In the genomic region with DNA sequence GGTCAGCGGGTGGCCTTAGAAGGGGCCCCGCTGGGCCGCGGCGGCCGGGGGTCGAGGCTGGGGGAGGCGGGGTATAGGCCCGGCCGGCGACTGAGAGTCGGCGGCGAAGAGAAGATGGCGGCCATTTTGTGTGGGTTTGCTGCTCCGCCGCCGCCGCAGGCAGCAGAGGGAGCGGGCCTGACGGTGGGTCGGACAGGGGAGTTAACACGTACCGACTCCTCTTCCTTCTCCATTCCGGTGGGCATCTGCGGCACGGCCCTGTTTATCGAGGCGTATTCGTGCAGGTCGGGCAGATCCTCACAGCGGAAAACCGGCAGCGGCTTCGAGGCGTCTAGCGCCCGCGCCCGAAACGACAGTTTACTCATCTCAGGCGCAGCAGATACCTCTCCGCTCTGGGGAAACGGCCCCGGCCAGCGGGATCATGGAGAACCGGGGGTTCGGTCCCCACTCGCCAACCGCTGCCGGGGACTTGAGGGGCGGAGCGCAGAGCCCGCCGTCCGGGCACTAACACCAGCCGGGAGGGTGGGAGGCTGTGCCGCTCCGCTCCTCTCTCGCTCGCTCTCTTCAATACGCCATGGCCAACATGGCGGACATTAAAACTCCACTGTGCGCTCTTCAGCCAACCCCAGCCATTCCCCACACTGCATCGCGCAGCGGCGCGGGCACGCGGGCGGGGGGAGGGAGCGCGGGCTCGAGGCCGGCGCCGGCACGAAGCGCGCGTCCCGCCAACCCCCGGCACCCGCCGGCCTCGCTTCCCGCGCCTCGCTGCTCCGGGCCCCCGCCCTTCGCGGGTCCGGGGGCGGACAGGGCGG, we compare ENCODE assay signal across 8 cellular contexts. TPM values are rescaled to one million over a fixed set of nuclear protein-coding genes. Genes with fewer than 3 reads are reported as not detected.
DNase-seq lines count a peak whose midpoint lies in the region; ATAC-seq, FAIRE-seq and TF ChIP-seq lines count a peak whose summit lies in the region.

A gene with protein sequence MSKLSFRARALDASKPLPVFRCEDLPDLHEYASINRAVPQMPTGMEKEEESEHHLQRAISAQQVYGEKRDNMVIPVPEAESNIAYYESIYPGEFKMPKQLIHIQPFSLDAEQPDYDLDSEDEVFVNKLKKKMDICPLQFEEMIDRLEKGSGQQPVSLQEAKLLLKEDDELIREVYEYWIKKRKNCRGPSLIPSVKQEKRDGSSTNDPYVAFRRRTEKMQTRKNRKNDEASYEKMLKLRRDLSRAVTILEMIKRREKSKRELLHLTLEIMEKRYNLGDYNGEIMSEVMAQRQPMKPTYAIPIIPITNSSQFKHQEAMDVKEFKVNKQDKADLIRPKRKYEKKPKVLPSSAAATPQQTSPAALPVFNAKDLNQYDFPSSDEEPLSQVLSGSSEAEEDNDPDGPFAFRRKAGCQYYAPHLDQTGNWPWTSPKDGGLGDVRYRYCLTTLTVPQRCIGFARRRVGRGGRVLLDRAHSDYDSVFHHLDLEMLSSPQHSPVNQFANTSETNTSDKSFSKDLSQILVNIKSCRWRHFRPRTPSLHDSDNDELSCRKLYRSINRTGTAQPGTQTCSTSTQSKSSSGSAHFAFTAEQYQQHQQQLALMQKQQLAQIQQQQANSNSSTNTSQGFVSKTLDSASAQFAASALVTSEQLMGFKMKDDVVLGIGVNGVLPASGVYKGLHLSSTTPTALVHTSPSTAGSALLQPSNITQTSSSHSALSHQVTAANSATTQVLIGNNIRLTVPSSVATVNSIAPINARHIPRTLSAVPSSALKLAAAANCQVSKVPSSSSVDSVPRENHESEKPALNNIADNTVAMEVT (minus strand): TSS at position 608 of the 812 bp plus-strand sequence. CDS start 243 bp downstream, at position 365.

- no peak within 1 kb of the TSS for H3K23ac ChIP-seq in H1 (ENCODE audit: insufficient read length)
- peak within 1 kb of the TSS; percentile 48 for H3K23ac ChIP-seq in mesendoderm (ENCODE audit: low read length)

- H2AK5ac ChIP-seq in H1 (ENCODE audit: low read depth, low read length) (peak within 1 kb of the TSS; percentile 94; the same call in 1 of the 2 replicates), mesendoderm (ENCODE audit: low read length) (no peak within 1 kb of the TSS)

- H3K18ac ChIP-seq in H1 (ENCODE audit: extremely low read depth, low read length) (peak within 1 kb of the TSS; percentile 100), mesendoderm (ENCODE audit: low read length) (peak within 1 kb of the TSS; percentile 97)

- H3K79me1 ChIP-seq in H1 (ENCODE audit: low read depth, low read length) (no peaks in the 10 kb centered on the region), mesendoderm (ENCODE audit: low read length) (no peaks in the 10 kb centered on the region)

- H3K14ac ChIP-seq in H1 (ENCODE audit: insufficient read length), result peak within 1 kb of the TSS; percentile 12

- WGBS in H1 (ENCODE audit: extremely low coverage in 1 of 2, insufficient coverage in 1 of 2, insufficient read length in 1 of 2, insufficient replicate concordance in 2 of 2, low coverage in 1 of 2, low lambda C conversion rate in 2 of 2, missing lambda C conversion rate in 1 of 2), 2 experiments, result 1% methylated on average over 42 of the region's 97 CpGs; no CpG with 5 or more reads in 1 of the 2 experiments
- no CpG with 5 or more reads among the region's 97 CpGs for WGBS in mesendoderm (ENCODE audit: extremely low coverage, insufficient coverage, low lambda C conversion rate)

- FAIRE-seq in H1 (lab: Jason Lieb, UNC), result no peak

- POLR2A ChIA-PET in H1 (lab: Charles Lee; ENCODE audit: partially characterized antibody), result interaction anchor here (0.8 to 3.3 kb wide), 26 partner anchors 9 to 166 kb away, joined by 3 to 13 read pairs (median 6); a partner anchor contains a TSS

- no peak for TF ChIP-seq RAD21 in H1 (IDR thresholded peaks at IDR 0.05 in 1 of 2, conservative IDR thresholded peaks at IDR 0.05 in 1 of 2; ENCODE audit: low read depth in 2 of 2, low read length in 2 of 2)

- no peaks in the 10 kb centered on the region for H3K9me3 ChIP-seq in H1 (ENCODE audit: insufficient read depth in 2 of 2, low read depth in 1 of 2, low read length in 1 of 2)

- H2AFZ ChIP-seq in H1 (ENCODE audit: low read length), result no peak within 1 kb of the TSS

- H4K8ac ChIP-seq in H1 (ENCODE audit: extremely low read depth, insufficient read depth, low read length) (peak within 1 kb of the TSS; percentile 100), mesendoderm (ENCODE audit: low read depth, low read length) (peak within 1 kb of the TSS; percentile 100)

- H3K56ac ChIP-seq in H1 (replicated peaks; ENCODE audit: insufficient read length, low read depth, low read length) (peak within 1 kb of the TSS; percentile 99), mesendoderm (ENCODE audit: low read length) (peak within 1 kb of the TSS; percentile 98)

- peak; percentile 53 for ATAC-seq in HG03457 (IDR thresholded peaks at IDR 0.05; ENCODE audit: unreplicated experiment)

- H4K91ac ChIP-seq in H1 (replicated peaks; ENCODE audit: insufficient read length, low read length), result peak within 1 kb of the TSS; percentile 100

- peak within 1 kb of the TSS; percentile 100 for H4K5ac ChIP-seq in H1 (ENCODE audit: insufficient read length, low read depth, low read length)
- H4K5ac ChIP-seq in mesendoderm (ENCODE audit: low read length), result peak within 1 kb of the TSS; percentile 48

- H3K36me3 ChIP-seq in H1 (ENCODE audit: control insufficient read depth in 2 of 4, insufficient read depth in 4 of 4, low read length in 3 of 4) (peaks cover 0 to 3% (median 0%) of the 10 kb centered on the region in 4 experiments; a peak in 2 of 8 replicates), mesendoderm (ENCODE audit: control insufficient read depth, insufficient read depth, low read length) (no peaks in the 10 kb centered on the region)

- H3K4me1 ChIP-seq in H1 (replicated peaks in 1 of 4; ENCODE audit: control insufficient read depth in 3 of 4, insufficient read depth in 4 of 4, low read length in 3 of 4), result peaks cover 0 to 5% (median 2%) of the 10 kb centered on the region in 4 experiments; a peak in 3 of 7 replicates
- peaks cover 2% of the 10 kb centered on the region for H3K4me1 ChIP-seq in mesendoderm (ENCODE audit: control insufficient read depth, low read depth, low read length)

- TF ChIP-seq POLR2A in H1 (IDR thresholded peaks at IDR 0.05; ENCODE audit: control extremely low read depth in 1 of 2, low read depth in 2 of 2, low read length in 2 of 2), result peak; percentile 96 to 97

- peak within 1 kb of the TSS; percentile 100 for H3K27ac ChIP-seq in H1 (ENCODE audit: low read depth, low read length)
- H3K27ac ChIP-seq in mesendoderm (ENCODE audit: low read depth, low read length), result peak within 1 kb of the TSS; percentile 97

- H3K27me3 ChIP-seq in H1 (replicated peaks in 1 of 4; ENCODE audit: control insufficient read depth in 3 of 4, extremely low read depth in 1 of 4, insufficient read depth in 3 of 4, low read length in 3 of 4) (no peaks in the 10 kb centered on the region), mesendoderm (ENCODE audit: insufficient read depth, low read length, poor library complexity) (no peaks in the 10 kb centered on the region)

- H3K4me2 ChIP-seq in H1 (ENCODE audit: insufficient read depth in 1 of 2, low read depth in 2 of 2, low read length in 2 of 2) (peak within 1 kb of the TSS; percentile 78 to 90), mesendoderm (ENCODE audit: low read length) (peak within 1 kb of the TSS; percentile 43)

- H3K9ac ChIP-seq in H1 (replicated peaks in 1 of 4; ENCODE audit: extremely low read depth in 1 of 4, low read depth in 3 of 4, low read length in 3 of 4) (peak within 1 kb of the TSS; percentile 98 to 100 (median 100)), mesendoderm (ENCODE audit: low read length) (peak within 1 kb of the TSS; percentile 95)

- H2BK15ac ChIP-seq in H1 (ENCODE audit: low read length) (peak within 1 kb of the TSS; percentile 65), mesendoderm (replicated peaks; ENCODE audit: low read depth) (no peak within 1 kb of the TSS)

- no peaks in the 10 kb centered on the region for H4K20me1 ChIP-seq in H1 (replicated peaks in 1 of 2; ENCODE audit: control insufficient read depth in 1 of 2, insufficient read depth in 2 of 2, low read length in 2 of 2)

- peak within 1 kb of the TSS; percentile 100 for H2BK5ac ChIP-seq in H1 (ENCODE audit: low read depth, low read length)
- peak within 1 kb of the TSS; percentile 91 for H2BK5ac ChIP-seq in mesendoderm (ENCODE audit: low read length)

- H2BK12ac ChIP-seq in H1 (ENCODE audit: low read depth, low read length), result peak within 1 kb of the TSS; percentile 99; the same call in 1 of the 2 replicates

- peaks cover 22 to 43% of the 10 kb centered on the region in 2 experiments for H3K79me2 ChIP-seq in H1 (ENCODE audit: control insufficient read depth in 1 of 2, insufficient read depth in 2 of 2, low read length in 2 of 2)
- peaks cover 33% of the 10 kb centered on the region for H3K79me2 ChIP-seq in mesendoderm (ENCODE audit: control insufficient read depth, insufficient read depth, low read length)

- TF ChIP-seq EP300 in H1 (IDR thresholded peaks at IDR 0.05; ENCODE audit: borderline replicate concordance in 1 of 2, low read depth in 2 of 2, low read length in 2 of 2), result no peak

- H3K4ac ChIP-seq in H1 (replicated peaks; ENCODE audit: insufficient read length, low read depth, low read length), result peak within 1 kb of the TSS; percentile 100
- peak within 1 kb of the TSS; percentile 100 for H3K4ac ChIP-seq in mesendoderm (ENCODE audit: low read depth, low read length)

- CTCF ChIA-PET in H1 (lab: Charles Lee; ENCODE audit: partially characterized antibody), result interaction anchor here (0.8 to 2.9 kb wide), 5 partner anchors 11 to 172 kb away, joined by 3 to 18 read pairs (median 5); no protein-coding TSS in a partner anchor

- TF ChIP-seq CTCF in H1 (IDR thresholded peaks at IDR 0.05; ENCODE audit: control extremely low read depth in 1 of 3, insufficient read depth in 1 of 3, low read depth in 1 of 3, low read length in 3 of 3), result no peak

- DNase-seq in CD1c-positive myeloid dendritic cell (ENCODE audit: extremely low spot score) (peak; percentile 94), GM19240 (ENCODE audit: insufficient read length, low spot score) (peak; percentile 63), NCI-H82 treated with DMSO at 0.1 percent for 48 hours (lab: John Stamatoyannopoulos, UW; ENCODE audit: unreplicated experiment) (peak; percentile 35), H1 (ENCODE audit: low read depth in 1 of 2, low spot score in 2 of 2) (peak; percentile 53 to 93), mesendoderm (peak; percentile 92)
- peak; percentile 71 to 78 for DNase-seq in activated CD8-positive, alpha-beta memory T cell treated with anti-CD3 and anti-CD28 coated beads for 4 hours (ENCODE audit: low read depth in 2 of 2)
- peak; percentile 71 for DNase-seq in stimulated activated CD8-positive, alpha-beta memory T cell treated with anti-CD3 and anti-CD28 coated beads, Interleukin-15, amount 100 ng/mL, for 1 hour (ENCODE audit: low read depth)

- peak within 1 kb of the TSS; percentile 94 for H2BK120ac ChIP-seq in H1 (replicated peaks; ENCODE audit: low read depth, low read length)
- H2BK120ac ChIP-seq in mesendoderm (ENCODE audit: low read depth, low read length), result peak within 1 kb of the TSS; percentile 39

- no peaks in the 10 kb centered on the region; the same call in 1 of the 2 replicates for H3K23me2 ChIP-seq in H1 (ENCODE audit: low read depth, low read length)

- H3K4me3 ChIP-seq in H1 (ENCODE audit: extremely low read depth in 1 of 4, insufficient read depth in 2 of 4, low read depth in 3 of 4, low read length in 4 of 4), result peak within 1 kb of the TSS; percentile 80 to 98 (median 95)
- peak within 1 kb of the TSS; percentile 70 for H3K4me3 ChIP-seq in mesendoderm (ENCODE audit: low read length)

- 0 out of 2 replicates have a peak within 1 kb of the TSS, but pooled peaks have one; percentile 34 for H2BK20ac ChIP-seq in H1 (ENCODE audit: low read length)

RNA-seq across cellular contexts. Expression of the gene that starts here (rescaled TPM):
- 21.7 and 23.7 TPM in 2 replicates for total RNA-seq in H1 (2021; fragmentation: NEBNext Ultra II Directional; extraction: Animal tissue kit (Norgen Biotek cat#: 25700))
- 24.5 and 42.3 TPM in 2 replicates for polyA plus RNA-seq in H1 (2011; rRNA removed)
- polyA plus RNA-seq in H1 (2011; cell fraction: cytosol; rRNA removed), result 26.6 TPM
- 44.8 TPM for polyA plus RNA-seq in H1 (2011; cell fraction: nucleus; rRNA removed)
- 15.1 to 18.7 TPM (median 17.7 TPM) in 4 replicates for polyA plus RNA-seq in H1 (2012, experiment 1 of 2)
- polyA plus RNA-seq in H1 (2012, experiment 2 of 2), result 3.3 TPM
- polyA plus RNA-seq in H1 (2013, experiment 1 of 2), result 14.8 TPM
- 14.8 TPM for polyA plus RNA-seq in H1 (2013, experiment 2 of 2)
- 73.2 and 104 TPM in 2 replicates for polyA minus RNA-seq in H1 (2011; rRNA and poly(A)+ RNA removed)
- polyA minus RNA-seq in H1 (2011; cell fraction: cytosol; rRNA and poly(A)+ RNA removed), result 31.2 TPM
- 88.6 TPM for polyA minus RNA-seq in H1 (2011; cell fraction: nucleus; rRNA and poly(A)+ RNA removed)
- polyA plus RNA-seq in mesendoderm (2013, experiment 1 of 2), result 24.6 TPM
- polyA plus RNA-seq in mesendoderm (2013, experiment 2 of 2), result 23.4 TPM

Comparison
In these comparisons a context has a peak if more than half of its experiments do, and no peak if none do; other contexts are left out.
1. Peak in every context shown above with its lines: DNase-seq, ATAC-seq, H3K4me3 ChIP-seq and H3K27ac ChIP-seq.
2. DNase-seq: peak in every context shown above with its lines; median percentile 94 in CD1c-positive myeloid dendritic cell; 92 in mesendoderm; 74 in activated CD8-positive, alpha-beta memory T cell treated with anti-CD3 and anti-CD28 coated beads for 4 hours; 73 in H1; 71 in stimulated activated CD8-positive, alpha-beta memory T cell treated with anti-CD3 and anti-CD28 coated beads, Interleukin-15, amount 100 ng/mL, for 1 hour; 63 in GM19240; 35 in NCI-H82 treated with DMSO at 0.1 percent for 48 hours.